In genomic region chr18:51032193-51032592, GRCh38 we compare ENCODE assay signal across 10 cellular contexts. TPM values are rescaled to one million over a fixed set of nuclear protein-coding genes. Genes with fewer than 3 reads are reported as not detected.
DNase-seq lines count a peak whose midpoint lies in the region; ATAC-seq and TF ChIP-seq lines count a peak whose summit lies in the region.
"Had no signal": no experiment of that assay in that cellular context is flagged by ENCODE, and none has a peak within 500 bp of the region (broad histone marks: within the 10 kb centered on the region; RNA-seq: fewer than 3 reads in every experiment).

No MANE protein-coding gene starts in this region.

- H3K27ac ChIP-seq in gastroesophageal sphincter (peak overlapping the region; percentile 5 to 99 (median 54)), smooth muscle cell (ENCODE audit: low read depth) (peak overlapping the region; percentile 0), brain microvascular endothelial cell (no peak overlapping the region)

- H3K36me3 Mint-ChIP-seq in T-helper 1 cell treated with Interleukin-12 subunit alpha and Interleukin-12 subunit beta and Interleukin-4 antibody, amounts not matched to agents 30 μg/mL and 1 μg/mL, for 36 hours (ENCODE audit: low read depth): peaks cover 25% of the 10 kb centered on the region

- in situ Hi-C loops in brain microvascular endothelial cell (cut with HindIII; ENCODE audit: low pct_ligation_motif_present, low sequenced_read_pairs): no loop called here

- TF ChIP-seq POLR2A in gastroesophageal sphincter (IDR thresholded peaks at IDR 0.05): no peak

- peak overlapping the region; percentile 91 for H3K9ac ChIP-seq in smooth muscle cell (ENCODE audit: low read depth)

- H3K79me2 ChIP-seq in smooth muscle cell (ENCODE audit: low read depth): peaks cover 78% of the 10 kb centered on the region

- no peak for TF ChIP-seq EP300 in gastroesophageal sphincter (IDR thresholded peaks at IDR 0.05)

- H3K36me3 ChIP-seq in gastroesophageal sphincter (peaks cover 0 to 4% of the 10 kb centered on the region in 2 donors), smooth muscle cell (ENCODE audit: low read depth) (no peaks in the 10 kb centered on the region), brain microvascular endothelial cell (replicated peaks) (no peaks in the 10 kb centered on the region)

- H3K27ac Mint-ChIP-seq in T-helper 1 cell treated with Interleukin-12 subunit alpha and Interleukin-12 subunit beta and Interleukin-4 antibody, amounts not matched to agents 30 μg/mL and 1 μg/mL, for 36 hours: no peak overlapping the region

- H3K9me3 Mint-ChIP-seq in T-helper 1 cell treated with Interleukin-12 subunit alpha and Interleukin-12 subunit beta and Interleukin-4 antibody, amounts not matched to agents 30 μg/mL and 1 μg/mL, for 36 hours: no peaks in the 10 kb centered on the region
- H3K9me3 Mint-ChIP-seq: activated naive CD4-positive, alpha-beta T cell treated with anti-CD3 and anti-CD28 coated beads, Interleukin-2, amount 50 U/mL, for 72 hours had no signal

- ATAC-seq in gastroesophageal sphincter: no peak
- no peak for ATAC-seq in HG02852 (IDR thresholded peaks at IDR 0.05; ENCODE audit: unreplicated experiment)
- ATAC-seq: activated naive CD4-positive, alpha-beta T cell treated with anti-CD3 and anti-CD28 coated beads, Interleukin-2, amount 50 U/mL, for 72 hours had no signal

- H3K27me3 ChIP-seq in gastroesophageal sphincter (no peaks in the 10 kb centered on the region), smooth muscle cell (ENCODE audit: low read depth) (no peaks in the 10 kb centered on the region), brain microvascular endothelial cell (replicated peaks) (no peaks in the 10 kb centered on the region)

- H3K4me2 ChIP-seq in smooth muscle cell: peak overlapping the region; percentile 85

- no peak overlapping the region for H2AFZ ChIP-seq in smooth muscle cell (ENCODE audit: low read depth)

- WGBS in gastroesophageal sphincter (ENCODE audit: low coverage in 1 of 2), 2 donors: 6 to 15% methylated on average over 5 of the region's 5 CpGs
- 36% methylated on average over 5 of the region's 5 CpGs for WGBS in smooth muscle cell (ENCODE audit: low lambda C conversion rate)

- H3K4me3 ChIP-seq in WI38 (ENCODE audit: low read depth, low read length): peak overlapping the region; percentile 89
- H3K4me3 ChIP-seq in gastroesophageal sphincter: peak overlapping the region; percentile 48 to 94
- peak overlapping the region; percentile 95 for H3K4me3 ChIP-seq in smooth muscle cell
- no peak overlapping the region for H3K4me3 ChIP-seq in brain microvascular endothelial cell (ENCODE audit: low read depth, low read length)

- peaks cover 60% of the 10 kb centered on the region for H3K4me1 Mint-ChIP-seq in T-helper 1 cell treated with Interleukin-12 subunit alpha and Interleukin-12 subunit beta and Interleukin-4 antibody, amounts not matched to agents 30 μg/mL and 1 μg/mL, for 36 hours (ENCODE audit: low read depth)

- TF ChIP-seq CTCF in WI38 (IDR thresholded peaks at IDR 0.05; ENCODE audit: low read depth, low read length): no peak
- no peak for TF ChIP-seq CTCF in gastroesophageal sphincter (IDR thresholded peaks at IDR 0.05)
- no peak for TF ChIP-seq CTCF in smooth muscle cell (IDR thresholded peaks at IDR 0.05; ENCODE audit: borderline replicate concordance, insufficient read depth, poor library complexity, severe bottlenecking)
- TF ChIP-seq CTCF in brain microvascular endothelial cell (IDR thresholded peaks at IDR 0.05; ENCODE audit: low read depth, low read length, missing control alignments): no peak

- peaks cover 66% of the 10 kb centered on the region for H4K20me1 ChIP-seq in smooth muscle cell (ENCODE audit: low read depth)

- H3K4me3 Mint-ChIP-seq in T-helper 1 cell treated with Interleukin-12 subunit alpha and Interleukin-12 subunit beta and Interleukin-4 antibody, amounts not matched to agents 30 μg/mL and 1 μg/mL, for 36 hours: peak overlapping the region; percentile 98

- peaks cover 18 to 83% (median 45%) of the 10 kb centered on the region in 3 donors for H3K4me1 ChIP-seq in gastroesophageal sphincter
- H3K4me1 ChIP-seq in smooth muscle cell (ENCODE audit: low read depth): peaks cover 34% of the 10 kb centered on the region

- DNase-seq in T-helper 1 cell: no peak
- DNase-seq in smooth muscle cell (lab: John Stamatoyannopoulos, UW; ENCODE audit: unreplicated experiment): no peak
- no peak for DNase-seq in brain microvascular endothelial cell
- DNase-seq in NCI-H446 (lab: John Stamatoyannopoulos, UW): no peak
- DNase-seq: stimulated activated naive CD4-positive, alpha-beta T cell had no signal

- no peaks in the 10 kb centered on the region for H3K27me3 Mint-ChIP-seq in T-helper 1 cell treated with Interleukin-12 subunit alpha and Interleukin-12 subunit beta and Interleukin-4 antibody, amounts not matched to agents 30 μg/mL and 1 μg/mL, for 36 hours (ENCODE audit: low read depth)

- H3F3A ChIP-seq in smooth muscle cell (ENCODE audit: low read depth): no peaks in the 10 kb centered on the region

- no peaks in the 10 kb centered on the region for H3K9me3 ChIP-seq in gastroesophageal sphincter
- H3K9me3 ChIP-seq in smooth muscle cell (replicated peaks; ENCODE audit: low read depth): no peaks in the 10 kb centered on the region

RNA-seq across cellular contexts. Expression of gene SMAD4, which starts 2.2 kb away (rescaled TPM):
- 100 to 1,000 TPM; 132 to 170 (median 137) TPM for total RNA-seq in gastroesophageal sphincter
- 88.9 and 137 TPM in 2 replicates for total RNA-seq in smooth muscle cell
- 76.4 and 88.0 TPM in 2 replicates for polyA plus RNA-seq in smooth muscle cell
